1 cellular context compared by ENCODE assay signal in the genomic region with DNA sequence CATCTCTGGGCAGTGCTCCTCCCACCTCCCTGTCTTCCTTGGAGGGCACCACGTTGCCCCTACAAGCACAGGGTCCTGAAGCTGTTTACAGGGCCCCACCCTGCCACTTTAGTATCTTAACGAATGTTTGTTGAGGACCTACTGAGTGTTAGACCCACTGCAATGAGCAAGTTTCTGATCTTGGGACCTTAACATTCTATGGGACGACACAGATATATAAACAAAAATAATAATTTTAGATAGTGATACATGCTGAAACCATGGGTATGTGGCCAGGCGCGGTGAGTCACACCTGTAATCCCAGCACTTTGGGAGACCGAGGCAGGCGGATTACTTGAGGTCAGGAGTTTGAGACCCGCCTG.
TF ChIP-seq lines count a peak whose summit lies in the region.

No MANE protein-coding gene starts in this region.

TF ChIP-seq in IMR-90, 13 proteins besides CTCF, POLR2A, EP300 and RAD21:
- TF ChIP-seq ELK1 (IDR thresholded peaks at IDR 0.05; ENCODE audit: borderline replicate concordance, low read depth, low read length) (no peak), MAFK (IDR thresholded peaks at IDR 0.05; ENCODE audit: low read depth, low read length) (no peak), NFE2L2 (IDR thresholded peaks at IDR 0.05; ENCODE audit: low read depth, low read length) (no peak), MAZ (IDR thresholded peaks at IDR 0.05; ENCODE audit: borderline replicate concordance, low read depth, low read length) (no peak), MXI1 (IDR thresholded peaks at IDR 0.05; ENCODE audit: borderline replicate concordance, low read depth, low read length) (no peak), USF2 (IDR thresholded peaks at IDR 0.05; ENCODE audit: low read depth, low read length) (no peak), RCOR1 (IDR thresholded peaks at IDR 0.05; ENCODE audit: insufficient replicate concordance, low read length) (no peak), SMC3 (IDR thresholded peaks at IDR 0.05; ENCODE audit: low read depth, low read length) (no peak), BHLHE40 (IDR thresholded peaks at IDR 0.05; ENCODE audit: low read depth, low read length) (no peak), CEBPB (IDR thresholded peaks at IDR 0.05; ENCODE audit: low read depth, low read length) (no peak), FOS (IDR thresholded peaks at IDR 0.05; ENCODE audit: low read depth, low read length) (no peak), CHD1 (IDR thresholded peaks at IDR 0.05; ENCODE audit: low read depth, low read length) (no peak), RFX5 (IDR thresholded peaks at IDR 0.05; ENCODE audit: low read depth, low read length) (no peak)
